19 cellular contexts compared by ENCODE assay signal in the genomic region with DNA sequence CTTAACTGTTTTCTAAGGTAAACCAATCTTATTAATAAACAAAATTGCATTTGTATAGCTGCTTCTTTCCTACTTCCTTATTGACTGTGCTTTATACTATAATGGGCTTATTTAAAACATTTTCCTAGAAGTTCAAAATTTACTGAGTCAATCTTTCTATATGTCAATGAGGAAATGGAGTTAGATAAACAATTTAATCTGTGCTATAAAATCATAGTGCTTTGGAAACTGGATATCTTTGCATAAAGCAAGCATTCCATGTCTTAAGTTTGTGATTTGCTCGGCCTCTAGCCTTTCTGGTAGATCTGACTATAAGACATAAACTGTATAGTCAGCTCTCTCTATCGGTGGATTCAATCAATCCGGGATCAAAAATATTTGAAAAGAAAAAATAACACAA.
"Had no signal": no experiment of that assay in that cellular context is flagged by ENCODE, and none has a peak within 500 bp of the region (broad histone marks: within the 10 kb centered on the region; RNA-seq: fewer than 3 reads in every experiment).

No MANE protein-coding gene starts in this region.

- H3K36me3 Mint-ChIP-seq: activated naive CD8-positive, alpha-beta T cell treated with anti-CD3 and anti-CD28 coated beads for 36 hours; naive thymus-derived CD8-positive, alpha-beta T cell had no signal

- H3K27me3 Mint-ChIP-seq: activated CD4-positive, alpha-beta T cell treated with anti-CD3 and anti-CD28 coated beads, Interleukin-2, amount 10 ng/mL, durations not matched to agents 7 days and 5 days; activated naive CD8-positive, alpha-beta T cell treated with anti-CD3 and anti-CD28 coated beads for 36 hours had no signal

- ATAC-seq: body of pancreas; heart left ventricle; naive thymus-derived CD8-positive, alpha-beta T cell had no signal

- H3K4me3 ChIP-seq: body of pancreas, tibial nerve, uterus had no signal

- H3K27ac ChIP-seq: body of pancreas, tibial nerve had no signal

- H3K27me3 ChIP-seq: body of pancreas, heart left ventricle, tibial nerve, uterus had no signal

- H3K9me3 ChIP-seq: body of pancreas, uterus had no signal

- H3K36me3 ChIP-seq: heart left ventricle, uterus had no signal

- H3K4me1 ChIP-seq: uterus had no signal

- H3K9me3 Mint-ChIP-seq: activated CD4-positive, alpha-beta T cell treated with anti-CD3 and anti-CD28 coated beads, Interleukin-2, amount 10 ng/mL, durations not matched to agents 7 days and 5 days had no signal

- DNase-seq: activated CD4-positive, alpha-beta T cell treated with anti-CD3 and anti-CD28 coated beads, Interleukin-2, amount 10 ng/mL, durations not matched to agents 7 days and 5 days; activated CD8-positive, alpha-beta memory T cell treated with anti-CD3 and anti-CD28 coated beads for 24 hours; activated naive CD8-positive, alpha-beta T cell treated with anti-CD3 and anti-CD28 coated beads for 36 hours; amygdala; body of pancreas; cortex of kidney; effector CD4-positive, alpha-beta T cell; foreskin melanocyte; heart left ventricle; naive thymus-derived CD8-positive, alpha-beta T cell; posterior cingulate gyrus; small intestine; stimulated activated CD4-positive, alpha-beta T cell treated with anti-CD3 and anti-CD28 coated beads, Interleukin-4, amount 100 ng/mL, for 4 hours; stimulated activated CD8-positive, alpha-beta memory T cell treated with anti-CD3 and anti-CD28 coated beads, Interleukin-4, amount 100 ng/mL, for 48 hours; stimulated activated naive CD4-positive, alpha-beta T cell treated with Interleukin-2 at 50 U/mL for 16 hours; substantia nigra; T-helper 2 cell; uterus had no signal

- H3K4me3 Mint-ChIP-seq: activated CD4-positive, alpha-beta T cell treated with anti-CD3 and anti-CD28 coated beads, Interleukin-2, amount 10 ng/mL, durations not matched to agents 7 days and 5 days; activated naive CD8-positive, alpha-beta T cell treated with anti-CD3 and anti-CD28 coated beads for 36 hours had no signal

- H3K27ac Mint-ChIP-seq: activated CD4-positive, alpha-beta T cell treated with anti-CD3 and anti-CD28 coated beads, Interleukin-2, amount 10 ng/mL, durations not matched to agents 7 days and 5 days; activated naive CD8-positive, alpha-beta T cell treated with anti-CD3 and anti-CD28 coated beads for 36 hours had no signal
